ENCODE assay signal across 15 cellular contexts in the genomic region with DNA sequence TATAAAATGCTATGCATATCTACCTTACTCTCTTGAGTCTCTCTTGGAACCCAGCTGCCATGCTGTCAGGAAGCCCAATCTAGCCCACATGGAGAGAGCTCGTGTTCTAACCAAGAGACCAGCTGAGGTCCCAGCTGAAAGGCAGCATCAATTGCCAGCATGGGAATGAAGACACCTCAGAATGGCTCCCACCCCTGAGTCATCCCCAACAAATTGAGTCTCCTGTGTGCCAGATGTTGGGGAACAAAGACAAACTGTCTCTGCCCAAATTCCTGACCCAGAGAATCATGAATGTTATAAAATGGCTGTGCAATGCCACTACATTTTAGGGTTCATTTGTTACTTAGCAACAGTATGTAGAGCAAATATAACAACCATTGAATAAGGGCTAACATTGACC.
"Had no signal": no experiment of that assay in that cellular context is flagged by ENCODE, and none has a peak within 500 bp of the region (broad histone marks: within the 10 kb centered on the region; RNA-seq: fewer than 3 reads in every experiment).

No MANE protein-coding gene starts in this region.

- H3K4me1 ChIP-seq: parathyroid adenoma, testis, upper lobe of right lung had no signal

- H3K36me3 ChIP-seq: upper lobe of right lung had no signal

- DNase-seq: activated CD4-positive, alpha-beta T cell treated with anti-CD3 and anti-CD28 coated beads, Interleukin-2, amount 50 U/mL, for 4 hours; activated CD4-positive, CD25-positive, alpha-beta regulatory T cell treated with anti-CD3 and anti-CD28 coated beads, Interleukin-2, amount 50 U/mL, for 72 hours; activated effector memory CD4-positive, alpha-beta T cell treated with Interleukin-2 at 50 U/mL for 16 hours; activated T-cell treated with anti-CD3 and anti-CD28 coated beads, Interleukin-2, amount 50 U/mL, for 24 hours; cerebellar nuclear complex; hippocampal formation; kidney glomerular epithelial cell; retina; stimulated activated CD4-positive, alpha-beta T cell treated with anti-CD3 and anti-CD28 coated beads, Interleukin-4, amount 100 ng/mL, for 4 hours; stimulated activated naive CD8-positive, alpha-beta T cell treated with anti-CD3 and anti-CD28 coated beads, Interleukin-15, amount 100 ng/mL, for 72 hours; T-helper 2 cell; testis; upper lobe of right lung had no signal

- H3K9ac ChIP-seq: parathyroid adenoma had no signal

- H3K9me3 ChIP-seq: testis, upper lobe of right lung had no signal

- H3K27ac ChIP-seq: parathyroid adenoma, skin epidermis, testis, upper lobe of right lung had no signal

- ATAC-seq: stimulated activated naive CD8-positive, alpha-beta T cell treated with anti-CD3 and anti-CD28 coated beads, Interleukin-15, amount 100 ng/mL, for 72 hours; upper lobe of right lung had no signal

- H3K27me3 ChIP-seq: testis, upper lobe of right lung had no signal

- H3K4me3 ChIP-seq: skin epidermis, testis, upper lobe of right lung had no signal

- H2AFZ ChIP-seq: parathyroid adenoma had no signal

- H3K79me2 ChIP-seq: parathyroid adenoma had no signal
